1 cellular context compared by ENCODE assay signal in the genomic region with DNA sequence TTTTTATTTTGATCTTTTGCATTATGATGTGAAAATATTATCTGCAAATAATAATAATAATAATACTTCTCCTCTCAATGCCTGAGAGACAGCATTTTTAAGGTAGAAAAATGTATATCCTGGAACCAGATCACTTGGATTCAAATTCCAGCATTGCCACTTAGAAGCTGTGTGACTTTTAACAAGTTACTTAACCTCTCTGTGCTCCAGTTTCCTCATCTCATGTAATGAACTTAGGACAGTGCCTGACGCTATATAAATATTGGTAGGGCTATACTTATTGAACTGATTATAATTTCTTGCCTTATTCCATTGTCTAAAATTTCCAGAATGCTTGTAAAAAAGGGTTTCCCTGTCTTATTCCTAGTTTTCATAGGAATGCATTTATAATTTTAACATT.
TF ChIP-seq lines count a peak whose summit lies in the region.

No MANE protein-coding gene starts in this region.

TF ChIP-seq in HEK293, 187 proteins besides CTCF, POLR2A, EP300 and RAD21:
- TF ChIP-seq, protein P1, sequence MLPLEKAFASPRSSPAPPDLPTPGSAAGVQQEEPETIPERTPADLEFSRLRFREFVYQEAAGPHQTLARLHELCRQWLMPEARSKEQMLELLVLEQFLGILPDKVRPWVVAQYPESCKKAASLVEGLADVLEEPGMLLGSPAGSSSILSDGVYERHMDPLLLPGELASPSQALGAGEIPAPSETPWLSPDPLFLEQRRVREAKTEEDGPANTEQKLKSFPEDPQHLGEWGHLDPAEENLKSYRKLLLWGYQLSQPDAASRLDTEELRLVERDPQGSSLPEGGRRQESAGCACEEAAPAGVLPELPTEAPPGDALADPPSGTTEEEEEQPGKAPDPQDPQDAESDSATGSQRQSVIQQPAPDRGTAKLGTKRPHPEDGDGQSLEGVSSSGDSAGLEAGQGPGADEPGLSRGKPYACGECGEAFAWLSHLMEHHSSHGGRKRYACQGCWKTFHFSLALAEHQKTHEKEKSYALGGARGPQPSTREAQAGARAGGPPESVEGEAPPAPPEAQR (tag by site-specific recombination; IDR thresholded peaks at IDR 0.05) = no peak
- TF ChIP-seq ZNF768 (tag by site-specific recombination; IDR thresholded peaks at IDR 0.05) (peak; percentile 64; the same call in 1 of the 2 replicates), ZNF426 (tag by site-specific recombination; IDR thresholded peaks at IDR 0.05) (no peak)
